In genomic region chr13:106274551-106275208, GRCh38 we compare ENCODE assay signal across 21 cellular contexts.
DNase-seq lines count a peak whose midpoint lies in the region; FAIRE-seq and TF ChIP-seq lines count a peak whose summit lies in the region.
"Had no signal": no experiment of that assay in that cellular context is flagged by ENCODE, and none has a peak within 500 bp of the region (broad histone marks: within the 10 kb centered on the region; RNA-seq: fewer than 3 reads in every experiment).

No MANE protein-coding gene starts in this region.

- H3K4me1 Mint-ChIP-seq in astrocyte (ENCODE audit: low read depth, unreplicated experiment) = peaks cover 15% of the 10 kb centered on the region
- H3K4me1 Mint-ChIP-seq: B cell; CD4-positive, CD25-positive, alpha-beta regulatory T cell had no signal

- no peaks in the 10 kb centered on the region for H3K27me3 Mint-ChIP-seq in astrocyte (ENCODE audit: low read depth, unreplicated experiment)
- H3K27me3 Mint-ChIP-seq: B cell; CD4-positive, CD25-positive, alpha-beta regulatory T cell had no signal

- TF ChIP-seq POLR2A in H54 (IDR thresholded peaks at IDR 0.05; ENCODE audit: low read depth, low read length) = no peak
- no peak for TF ChIP-seq POLR2A in esophagus squamous epithelium (IDR thresholded peaks at IDR 0.05)

- H3K27ac ChIP-seq in astrocyte (ENCODE audit: low read depth, low read length) (no peak overlapping the region), hepatocyte (no peak overlapping the region), esophagus squamous epithelium (no peak overlapping the region)
- H3K27ac ChIP-seq: HL-60, SJCRH30 had no signal

- H3K4me2 ChIP-seq in astrocyte (ENCODE audit: low read length) (no peak overlapping the region), hepatocyte (no peak overlapping the region)

- H3K79me2 ChIP-seq in astrocyte (ENCODE audit: insufficient read depth, low read length) (no peaks in the 10 kb centered on the region), hepatocyte (no peaks in the 10 kb centered on the region)

- no peak overlapping the region for H2AFZ ChIP-seq in astrocyte (ENCODE audit: low read depth, low read length)
- H2AFZ ChIP-seq in hepatocyte = no peak overlapping the region

- H3K9ac ChIP-seq in astrocyte (ENCODE audit: low read length) = no peak overlapping the region

- H3K27ac Mint-ChIP-seq in astrocyte (ENCODE audit: unreplicated experiment) = no peak overlapping the region
- H3K27ac Mint-ChIP-seq: B cell; CD4-positive, CD25-positive, alpha-beta regulatory T cell had no signal

- H4K20me1 ChIP-seq in astrocyte (ENCODE audit: insufficient read depth, low read length) (no peaks in the 10 kb centered on the region), hepatocyte (ENCODE audit: insufficient read depth, poor library complexity, severe bottlenecking) (no peaks in the 10 kb centered on the region)

- FAIRE-seq in H54 (lab: Jason Lieb, UNC) (peak; percentile 60), astrocyte (lab: Jason Lieb, UNC) (no peak)
- FAIRE-seq: HTR-8/SVneo had no signal

- no peak overlapping the region for H3K4me3 Mint-ChIP-seq in astrocyte (ENCODE audit: unreplicated experiment)
- H3K4me3 Mint-ChIP-seq: B cell; CD4-positive, CD25-positive, alpha-beta regulatory T cell had no signal

- 89% methylated on average over 3 of the region's 3 CpGs for WGBS in hepatocyte (ENCODE audit: low lambda C conversion rate, missing lambda C conversion rate)
- WGBS in esophagus squamous epithelium, 2 donors = 77 to 78% methylated on average over 3 of the region's 3 CpGs

- no peaks in the 10 kb centered on the region for H3K9me3 Mint-ChIP-seq in astrocyte (ENCODE audit: unreplicated experiment)

- H3K27me3 ChIP-seq in astrocyte (ENCODE audit: insufficient read depth, low read length) = no peaks in the 10 kb centered on the region
- H3K27me3 ChIP-seq in hepatocyte = no peaks in the 10 kb centered on the region
- H3K27me3 ChIP-seq in esophagus squamous epithelium = no peaks in the 10 kb centered on the region
- H3K27me3 ChIP-seq: SJCRH30 had no signal

- H3K36me3 ChIP-seq in astrocyte (ENCODE audit: insufficient read depth, low read length) (no peaks in the 10 kb centered on the region), hepatocyte (replicated peaks; ENCODE audit: insufficient read depth, low read depth) (no peaks in the 10 kb centered on the region), esophagus squamous epithelium (no peaks in the 10 kb centered on the region)
- H3K36me3 ChIP-seq: SJCRH30 had no signal

- H3K4me3 ChIP-seq in AG10803 (ENCODE audit: low read length) (no peak overlapping the region), astrocyte (ENCODE audit: insufficient read depth, low read depth, low read length) (no peak overlapping the region), hepatocyte (no peak overlapping the region), esophagus squamous epithelium (no peak overlapping the region)
- H3K4me3 ChIP-seq: SJCRH30 had no signal

- H3K9me2 ChIP-seq in hepatocyte (replicated peaks; ENCODE audit: insufficient read depth) = no peaks in the 10 kb centered on the region

- DNase-seq in AG10803 (ENCODE audit: low read depth) = peak; percentile 15
- DNase-seq in H54 (ENCODE audit: insufficient read length, low spot score) = no peak
- DNase-seq in astrocyte (ENCODE audit: low read depth) = peak; percentile 41
- DNase-seq in myocyte (ENCODE audit: low read depth) = peak; percentile 14
- no peak for DNase-seq in HUDEP-2 (lab: John Stamatoyannopoulos, UW; ENCODE audit: unreplicated experiment in 76 of 76)
- DNase-seq in hepatocyte (ENCODE audit: low spot score) = no peak
- no peak for DNase-seq in esophagus squamous epithelium (lab: John Stamatoyannopoulos, UW)
- no peak for DNase-seq in NCI-H1105 (lab: John Stamatoyannopoulos, UW)
- DNase-seq: Caco-2; CD4-positive, CD25-positive, alpha-beta regulatory T cell; DMS153; HCEC 1CT; NCI-H1092; NCI-H1694 treated with DMSO at 0.1 percent for 48 hours; NCI-H446 treated with DMSO at 0.1 percent for 48 hours; NK-92 treated with Interleukin-12 subunit alpha and Interleukin-12 subunit beta, amount 100 ng/mL, for 24 hours; SW 1271 had no signal

- H3K9me3 ChIP-seq in astrocyte (ENCODE audit: insufficient read depth, low read depth, low read length) (no peaks in the 10 kb centered on the region), hepatocyte (ENCODE audit: low read depth) (no peaks in the 10 kb centered on the region), esophagus squamous epithelium (no peaks in the 10 kb centered on the region)
- H3K9me3 ChIP-seq: Caco-2, SJCRH30 had no signal

- TF ChIP-seq CTCF in AG10803 (conservative IDR thresholded peaks at IDR 0.05; ENCODE audit: low read length) = no peak
- no peak for TF ChIP-seq CTCF in astrocyte (IDR thresholded peaks at IDR 0.05; ENCODE audit: insufficient read depth, low read depth, low read length)
- no peak for TF ChIP-seq CTCF in hepatocyte (IDR thresholded peaks at IDR 0.05; ENCODE audit: poor library complexity)
- no peak for TF ChIP-seq CTCF in esophagus squamous epithelium (IDR thresholded peaks at IDR 0.05)

- intact Hi-C loops in esophagus squamous epithelium (cut with DNase I) = no loop called here

- no peaks in the 10 kb centered on the region for H3K36me3 Mint-ChIP-seq in astrocyte (ENCODE audit: low read depth, unreplicated experiment)
- H3K36me3 Mint-ChIP-seq: CD4-positive, CD25-positive, alpha-beta regulatory T cell had no signal

- H3K4me1 ChIP-seq in astrocyte (ENCODE audit: insufficient read depth, low read length) = peaks cover 4% of the 10 kb centered on the region
- H3K4me1 ChIP-seq in hepatocyte (ENCODE audit: insufficient read depth) = no peaks in the 10 kb centered on the region
- H3K4me1 ChIP-seq in esophagus squamous epithelium = peaks cover 0 to 16% (median 0%) of the 10 kb centered on the region in 3 donors
- H3K4me1 ChIP-seq: Caco-2 had no signal

Comparison
In these comparisons a context has a peak if more than half of its experiments do, and no peak if none do; other contexts are left out.
1. DNase-seq: peak in AG10803 (single experiment), astrocyte (single experiment) and myocyte (single experiment); none in H54 (single experiment), HUDEP-2 (0 of 76), hepatocyte (single experiment), esophagus squamous epithelium (single experiment) and NCI-H1105 (single experiment).